16 cellular contexts compared by ENCODE assay signal in genomic region chr6:38996676-38997075, GRCh38. TPM values are rescaled to one million over a fixed set of nuclear protein-coding genes. Genes with fewer than 3 reads are reported as not detected.
DNase-seq lines count a peak whose midpoint lies in the region; ATAC-seq and TF ChIP-seq lines count a peak whose summit lies in the region.
"Had no signal": no experiment of that assay in that cellular context is flagged by ENCODE, and none has a peak within 500 bp of the region (broad histone marks: within the 10 kb centered on the region; RNA-seq: fewer than 3 reads in every experiment).

No MANE protein-coding gene starts in this region.

- H3K27ac ChIP-seq in right atrium auricular region (peak overlapping the region in 1 of 2 donors; percentile 56), heart right ventricle (no peak overlapping the region), brain microvascular endothelial cell (no peak overlapping the region)

- intact Hi-C loops in Right ventricle myocardium superior (cut with DNase I) = no loop called here
- intact Hi-C loops in heart right ventricle (cut with DNase I) = no loop called here
- intact Hi-C loops in left ventricle myocardium superior (cut with micrococcal nuclease) = no loop called here

- 29 to 47% methylated on average over 5 of the region's 5 CpGs for WGBS in heart right ventricle, 2 donors

- DNase-seq in Right ventricle myocardium superior (peak; percentile 42), right atrium auricular region (ENCODE audit: low spot score) (no peak), heart right ventricle (peak in 1 of 2 donors; percentile 16), left ventricle myocardium superior (peak; percentile 44), NCI-H510A (lab: John Stamatoyannopoulos, UW) (no peak), brain microvascular endothelial cell (no peak)
- DNase-seq: C1 segment of cervical spinal cord, GF-D8 had no signal

- peak; percentile 89 for ATAC-seq in Right ventricle myocardium superior (ENCODE audit: poor library complexity)
- peak in 5 of 8 donors; percentile 51 to 83 (median 71) for ATAC-seq in heart right ventricle
- ATAC-seq in left ventricle myocardium superior = peak; percentile 95

- no peaks in the 10 kb centered on the region for H3K27me3 ChIP-seq in right atrium auricular region
- H3K27me3 ChIP-seq in heart right ventricle = peaks cover 0 to 46% (median 10%) of the 10 kb centered on the region in 7 donors
- H3K27me3 ChIP-seq in brain microvascular endothelial cell (replicated peaks) = no peaks in the 10 kb centered on the region

- TF ChIP-seq CTCF in right atrium auricular region (IDR thresholded peaks at IDR 0.05) (no peak), heart right ventricle (IDR thresholded peaks at IDR 0.05) (no peak), brain microvascular endothelial cell (IDR thresholded peaks at IDR 0.05; ENCODE audit: low read depth, low read length, missing control alignments) (no peak)

- no peaks in the 10 kb centered on the region for H3K9me3 ChIP-seq in right atrium auricular region
- H3K9me3 ChIP-seq in heart right ventricle = no peaks in the 10 kb centered on the region

- H3K4me1 ChIP-seq in right atrium auricular region = peaks cover 0 to 12% of the 10 kb centered on the region in 2 donors
- H3K4me1 ChIP-seq in heart right ventricle = peaks cover 0 to 6% (median 0%) of the 10 kb centered on the region in 9 donors

- no peak overlapping the region for H3K4me3 ChIP-seq in right atrium auricular region
- no peak overlapping the region for H3K4me3 ChIP-seq in heart right ventricle
- H3K4me3 ChIP-seq in brain microvascular endothelial cell (ENCODE audit: low read depth, low read length) = no peak overlapping the region
- H3K4me3 ChIP-seq: GM23338 had no signal

- no peaks in the 10 kb centered on the region for H3K36me3 ChIP-seq in right atrium auricular region
- no peaks in the 10 kb centered on the region for H3K36me3 ChIP-seq in heart right ventricle
- H3K36me3 ChIP-seq in brain microvascular endothelial cell (replicated peaks) = no peaks in the 10 kb centered on the region

- in situ Hi-C loops in brain microvascular endothelial cell (cut with HindIII; ENCODE audit: low pct_ligation_motif_present, low sequenced_read_pairs) = no loop called here

RNA-seq across cellular contexts. Expression of gene GLP1R, which starts 51.9 kb away (rescaled TPM):
- 6.5 TPM for total RNA-seq in Right ventricle myocardium superior
- 1 to 10 TPM; 1.9 to 5.8 TPM for total RNA-seq in right atrium auricular region
- total RNA-seq in heart right ventricle = 1 to 10 TPM in 8 of 10 donors, under 1 TPM in 2; 0.58 to 5.9 (median 2.0) TPM
- 1 to 10 TPM in 1 of 2 donors, under 1 TPM in 1; 0.39 to 1.1 TPM for polyA plus RNA-seq in heart right ventricle
- total RNA-seq in left ventricle myocardium superior = 11.6 TPM
- total RNA-seq: A172; A673; CD4-positive, alpha-beta memory T cell; Daoy; G401; H4 had no signal
- polyA plus RNA-seq: BJ; CD4-positive, alpha-beta memory T cell had no signal

Comparison
In these comparisons a context has a peak if more than half of its experiments do, and no peak if none do; other contexts are left out.
1. DNase-seq: peak in Right ventricle myocardium superior (single experiment) and left ventricle myocardium superior (single experiment); none in right atrium auricular region (single experiment), NCI-H510A (single experiment) and brain microvascular endothelial cell (single experiment).
2. Peak in every context shown above with its lines, with median percentiles within 50 percentile points of each other: ATAC-seq.